Comparison of ENCODE assay signal across 8 cellular contexts in genomic region chr3:131083190-131083863, GRCh38. TPM values are rescaled to one million over a fixed set of nuclear protein-coding genes. Genes with fewer than 3 reads are reported as not detected.
DNase-seq lines count a peak whose midpoint lies in the region; ATAC-seq and TF ChIP-seq lines count a peak whose summit lies in the region.

No MANE protein-coding gene starts in this region.

- ATAC-seq in GM21619 (IDR thresholded peaks at IDR 0.05; ENCODE audit: unreplicated experiment) (no peak), HG03175 (IDR thresholded peaks at IDR 0.05; ENCODE audit: unreplicated experiment) (no peak)

- no peaks in the 10 kb centered on the region for H3K4me1 ChIP-seq in HEK293 (ENCODE audit: control insufficient read depth, insufficient read depth, low read length)
- H3K4me1 ChIP-seq in sigmoid colon, result no peaks in the 10 kb centered on the region
- H3K4me1 ChIP-seq in vagina, result no peaks in the 10 kb centered on the region

- H3K36me3 ChIP-seq in HEK293 (ENCODE audit: control insufficient read depth in 2 of 2, insufficient read depth in 1 of 2, low read length in 2 of 2), result no peaks in the 10 kb centered on the region
- peaks cover 0 to 2% (median 0%) of the 10 kb centered on the region in 4 donors for H3K36me3 ChIP-seq in sigmoid colon
- H3K36me3 ChIP-seq in vagina, result no peaks in the 10 kb centered on the region

- intact Hi-C loops in sigmoid colon (cut with DNase I), result no loop called here
- intact Hi-C loops in vagina (cut with DNase I), result no loop called here

- TF ChIP-seq CTCF in HEK293 (tag by site-specific recombination; IDR thresholded peaks at IDR 0.05) (no peak), sigmoid colon (IDR thresholded peaks at IDR 0.05) (no peak), vagina (IDR thresholded peaks at IDR 0.05) (no peak)

- no peak overlapping the region for H3K4me3 ChIP-seq in HEK293 (ENCODE audit: low read depth, low read length)
- no peak overlapping the region for H3K4me3 ChIP-seq in sigmoid colon
- no peak overlapping the region for H3K4me3 ChIP-seq in vagina

- TF ChIP-seq POLR2A in sigmoid colon (IDR thresholded peaks at IDR 0.05) (no peak), vagina (IDR thresholded peaks at IDR 0.05) (no peak)

- WGBS in sigmoid colon, 2 donors, result 9 to 24% methylated on average over 4 of the region's 4 CpGs

- no peak overlapping the region for H3K27ac ChIP-seq in HEK293 (ENCODE audit: extremely low read depth, low read depth, low read length)
- no peak overlapping the region for H3K27ac ChIP-seq in sigmoid colon
- H3K27ac ChIP-seq in vagina, result no peak overlapping the region

- H3K9me3 ChIP-seq in HEK293 (ENCODE audit: control insufficient read depth, insufficient read depth, low read depth, low read length), result no peaks in the 10 kb centered on the region
- H3K9me3 ChIP-seq in sigmoid colon, result no peaks in the 10 kb centered on the region
- no peaks in the 10 kb centered on the region for H3K9me3 ChIP-seq in vagina

- no peaks in the 10 kb centered on the region for H3K27me3 ChIP-seq in sigmoid colon
- no peaks in the 10 kb centered on the region for H3K27me3 ChIP-seq in vagina

- no peak for TF ChIP-seq EP300 in sigmoid colon (IDR thresholded peaks at IDR 0.05)

- CTCF ChIA-PET in HEK293 (lab: Yijun Ruan, JAX), result no interaction called here

- peak; percentile 82 for DNase-seq in NCI-H524 treated with DMSO at 0.1 percent for 48 hours (lab: John Stamatoyannopoulos, UW)
- DNase-seq in fibroblast of the conjunctiva (ENCODE audit: low read depth), result peak; percentile 22
- peak; percentile 61 for DNase-seq in sigmoid colon
- DNase-seq in kidney glomerular epithelial cell (lab: John Stamatoyannopoulos, UW), result no peak
- DNase-seq in vagina (ENCODE audit: extremely low spot score in 2 of 2), result no peak

- POLR2A ChIA-PET in HEK293 (lab: Yijun Ruan, JAX), result no interaction called here

TF ChIP-seq in HEK293, 187 proteins besides CTCF, POLR2A, EP300 and RAD21:
- TF ChIP-seq OSR2 (tag by site-specific recombination; IDR thresholded peaks at IDR 0.05) (peak; percentile 34; the same call in 1 of the 2 replicates), ZNF501 (tag by site-specific recombination; IDR thresholded peaks at IDR 0.05) (no peak), GLIS1 (tag by site-specific recombination; IDR thresholded peaks at IDR 0.05) (peak; percentile 58)
- TF ChIP-seq, protein P1, sequence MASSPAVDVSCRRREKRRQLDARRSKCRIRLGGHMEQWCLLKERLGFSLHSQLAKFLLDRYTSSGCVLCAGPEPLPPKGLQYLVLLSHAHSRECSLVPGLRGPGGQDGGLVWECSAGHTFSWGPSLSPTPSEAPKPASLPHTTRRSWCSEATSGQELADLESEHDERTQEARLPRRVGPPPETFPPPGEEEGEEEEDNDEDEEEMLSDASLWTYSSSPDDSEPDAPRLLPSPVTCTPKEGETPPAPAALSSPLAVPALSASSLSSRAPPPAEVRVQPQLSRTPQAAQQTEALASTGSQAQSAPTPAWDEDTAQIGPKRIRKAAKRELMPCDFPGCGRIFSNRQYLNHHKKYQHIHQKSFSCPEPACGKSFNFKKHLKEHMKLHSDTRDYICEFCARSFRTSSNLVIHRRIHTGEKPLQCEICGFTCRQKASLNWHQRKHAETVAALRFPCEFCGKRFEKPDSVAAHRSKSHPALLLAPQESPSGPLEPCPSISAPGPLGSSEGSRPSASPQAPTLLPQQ (tag by site-specific recombination; IDR thresholded peaks at IDR 0.05), result peak; percentile 66

RNA-seq across cellular contexts. Expression of gene NEK11, which starts 56.6 kb away (rescaled TPM):
- total RNA-seq in sigmoid colon (10 to 100 TPM in 1 of 4 donors, 1 to 10 TPM in 3; 4.3 to 12.2 (median 7.1) TPM), vagina (8.6 TPM)
- polyA plus RNA-seq in sigmoid colon, result 1 to 10 TPM; 1.6 to 4.2 (median 2.4) TPM

RNA-seq across cellular contexts. Expression of gene ASTE1, which starts 56.7 kb away (rescaled TPM):
- total RNA-seq in sigmoid colon (1 to 10 TPM; 4.3 to 4.7 (median 4.4) TPM), vagina (3.7 TPM)
- polyA plus RNA-seq in sigmoid colon, result 1 to 10 TPM; 4.9 to 6.2 (median 6.0) TPM

Comparison
In these comparisons a context has a peak if more than half of its experiments do, and no peak if none do; other contexts are left out.
1. DNase-seq: peak in NCI-H524 treated with DMSO at 0.1 percent for 48 hours (single experiment), fibroblast of the conjunctiva (single experiment) and sigmoid colon (single experiment); none in kidney glomerular epithelial cell (single experiment) and vagina (0 of 2).